Comparison of ENCODE assay signal across 32 cellular contexts in the genomic region with DNA sequence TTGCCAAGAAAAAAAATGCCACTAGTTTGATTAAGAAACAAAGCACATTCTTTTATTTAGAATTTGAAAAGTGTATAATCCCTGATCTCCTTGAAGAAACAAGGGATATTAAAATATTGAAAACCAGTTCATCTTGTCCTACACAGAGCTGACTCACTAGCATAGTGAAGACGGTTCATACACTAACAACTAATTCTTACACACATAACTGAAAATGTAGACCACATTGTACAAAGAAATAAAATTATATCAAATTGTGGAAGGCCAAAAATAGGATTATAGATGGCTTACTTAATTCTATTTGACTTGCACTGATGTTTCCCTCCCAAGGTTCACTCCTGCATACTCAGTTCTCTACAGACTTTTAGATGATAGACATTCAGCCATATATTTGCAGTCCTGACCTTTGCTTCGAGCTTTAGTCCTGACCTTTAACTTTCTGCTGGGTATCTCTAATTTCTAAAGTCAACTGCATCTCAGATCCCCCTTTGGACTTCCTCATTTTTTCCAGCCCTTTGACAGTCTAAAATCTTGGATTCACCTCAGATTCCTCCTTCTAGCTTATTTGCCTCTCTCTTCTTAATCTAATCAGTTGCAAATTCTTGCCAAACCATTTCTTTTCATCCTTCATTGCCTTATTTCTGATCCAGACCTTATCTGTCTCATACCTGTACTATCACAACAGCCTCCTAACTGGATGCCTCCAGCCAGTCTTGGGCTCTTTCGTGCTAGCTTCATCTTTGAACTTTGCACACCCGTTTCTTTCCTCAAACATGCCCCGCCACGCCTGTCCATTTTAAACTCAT. TPM values are rescaled to one million over a fixed set of nuclear protein-coding genes. Genes with fewer than 3 reads are reported as not detected.
DNase-seq lines count a peak whose midpoint lies in the region; ATAC-seq, FAIRE-seq and TF ChIP-seq lines count a peak whose summit lies in the region.
"Had no signal": no experiment of that assay in that cellular context is flagged by ENCODE, and none has a peak within 500 bp of the region (broad histone marks: within the 10 kb centered on the region; RNA-seq: fewer than 3 reads in every experiment).

No MANE protein-coding gene starts in this region.

- H3K4me1 Mint-ChIP-seq in chondrocyte (ENCODE audit: low read depth) (peaks cover 10% of the 10 kb centered on the region), nephron progenitor cell (peaks cover 39% of the 10 kb centered on the region), T-cell (peaks cover 11 to 13% (median 13%) of the 10 kb centered on the region in 3 donors)
- peaks cover 3% of the 10 kb centered on the region for H3K4me1 Mint-ChIP-seq in activated CD8-positive, alpha-beta T cell treated with anti-CD3 and anti-CD28 coated beads for 36 hours (ENCODE audit: low read depth)

- H4K20me1 ChIP-seq in HepG2 (ENCODE audit: insufficient read depth, low read length) = no peaks in the 10 kb centered on the region

- peak overlapping the region; percentile 17 for H3K27ac Mint-ChIP-seq in chondrocyte (ENCODE audit: unreplicated experiment)
- H3K27ac Mint-ChIP-seq in nephron progenitor cell = peak overlapping the region; percentile 2
- no peak overlapping the region for H3K27ac Mint-ChIP-seq in activated CD8-positive, alpha-beta T cell treated with anti-CD3 and anti-CD28 coated beads for 36 hours
- peak overlapping the region in 1 of 2 donors; percentile 6 for H3K27ac Mint-ChIP-seq in T-cell
- H3K27ac Mint-ChIP-seq: activated CD4-positive, alpha-beta T cell treated with anti-CD3 and anti-CD28 coated beads for 36 hours; activated CD8-positive, alpha-beta T cell treated with anti-CD3 and anti-CD28 coated beads, Interleukin-2, amount 10 ng/mL, durations not matched to agents 7 days and 5 days; activated naive CD4-positive, alpha-beta T cell treated with anti-CD3 and anti-CD28 coated beads, Interleukin-2, amount 50 U/mL, for 24 hours; activated T-helper 2 cell treated with anti-CD3 and anti-CD28 coated beads, Interferon-gamma antibody, Interleukin-2, Interleukin-4, amounts not matched to agents 10 μg/mL and 5 μg/mL and 100 μg/mL, durations not matched to agents 14 hours and 24 hours and 36 hours; CD4-positive, alpha-beta T cell had no signal

- 0 out of 4 replicates have a peak, but pooled peaks of 1 of the 2 experiments have one; percentile 21 for TF ChIP-seq EP300 in HepG2 (IDR thresholded peaks at IDR 0.05; ENCODE audit: low read depth in 2 of 2, low read length in 2 of 2)
- no peak for TF ChIP-seq EP300 in HepG2 (CRISPR knock-in tag; IDR thresholded peaks at IDR 0.05; ENCODE audit: borderline replicate concordance)

- peaks cover 18% of the 10 kb centered on the region for H3K79me2 ChIP-seq in HepG2 (ENCODE audit: insufficient read depth, low read length)

- intact Hi-C loops in HepG2 (cut with micrococcal nuclease; ENCODE audit: unreplicated experiment) = no loop called here
- intact Hi-C loops in right lobe of liver (cut with DNase I) = no loop called here
- intact Hi-C loops in activated CD8-positive, alpha-beta T cell treated with anti-CD3 and anti-CD28 coated beads for 36 hours (cut with micrococcal nuclease) = no loop called here

- TF ChIP-seq RAD21 in HepG2 (CRISPR knock-in tag; IDR thresholded peaks at IDR 0.05) = no peak

- CTCF ChIA-PET in HepG2 (lab: Yijun Ruan, JAX; ENCODE audit: low intra/inter-chr PET ratio, low total read pairs) (no interaction called here), T-cell (lab: Charles Lee) (interaction anchor here (0.6 to 0.7 kb wide), 2 partner anchors 14 to 161 kb away, joined by 4 read pairs; no protein-coding TSS in a partner anchor)
- CTCF ChIA-PET in activated CD8-positive, alpha-beta T cell treated with anti-CD3 and anti-CD28 coated beads for 36 hours (lab: Charles Lee) = no interaction called here

- H3K9ac ChIP-seq in HepG2 (ENCODE audit: insufficient read depth, low read depth, low read length) = no peak overlapping the region

- H3K36me3 Mint-ChIP-seq in chondrocyte (ENCODE audit: low read depth) = no peaks in the 10 kb centered on the region
- peaks cover 8% of the 10 kb centered on the region for H3K36me3 Mint-ChIP-seq in nephron progenitor cell (ENCODE audit: low read depth)
- H3K36me3 Mint-ChIP-seq in activated CD8-positive, alpha-beta T cell treated with anti-CD3 and anti-CD28 coated beads for 36 hours (ENCODE audit: low read depth) = no peaks in the 10 kb centered on the region
- H3K36me3 Mint-ChIP-seq in T-cell = no peaks in the 10 kb centered on the region
- H3K36me3 Mint-ChIP-seq: activated naive CD4-positive, alpha-beta T cell treated with anti-CD3 and anti-CD28 coated beads, Interleukin-2, amount 50 U/mL, for 24 hours had no signal

- peaks cover 45% of the 10 kb centered on the region for H3K4me1 ChIP-seq in HepG2 (ENCODE audit: insufficient read depth, low read length)
- peaks cover 0 to 25% (median 0%) of the 10 kb centered on the region in 4 donors for H3K4me1 ChIP-seq in right lobe of liver
- H3K4me1 ChIP-seq: colonic mucosa, prostate gland had no signal

- H3K36me3 ChIP-seq in HepG2 (replicated peaks in 1 of 2; ENCODE audit: control insufficient read depth in 1 of 2, insufficient read depth in 2 of 2, low read length in 2 of 2) = no peaks in the 10 kb centered on the region
- H3K36me3 ChIP-seq in right lobe of liver = no peaks in the 10 kb centered on the region
- H3K36me3 ChIP-seq: cardiac muscle cell, colonic mucosa, left ventricle myocardium inferior, prostate gland, sigmoid colon had no signal

- no peak overlapping the region for H2AFZ ChIP-seq in HepG2 (ENCODE audit: low read length)

- POLR2A ChIA-PET in HepG2 (lab: Yijun Ruan, JAX) (interaction anchor here (0.8 to 1.3 kb wide), 6 partner anchors 8 to 350 kb away, joined by 3 to 12 read pairs (median 3); a partner anchor contains a TSS), T-cell (lab: Charles Lee) (no interaction called here)
- POLR2A ChIA-PET in activated CD8-positive, alpha-beta T cell treated with anti-CD3 and anti-CD28 coated beads for 36 hours (lab: Charles Lee) = no interaction called here

- TF ChIP-seq POLR2A in HepG2 (IDR thresholded peaks at IDR 0.05; ENCODE audit: insufficient read depth in 1 of 2, low read depth in 2 of 2, low read length in 2 of 2) (no peak), right lobe of liver (IDR thresholded peaks at IDR 0.05) (no peak)

- TF ChIP-seq CTCF in HepG2 (CRISPR knock-in tag; IDR thresholded peaks at IDR 0.05) (no peak), right lobe of liver (IDR thresholded peaks at IDR 0.05) (no peak), chondrocyte (IDR thresholded peaks at IDR 0.05) (no peak), nephron progenitor cell (IDR thresholded peaks at IDR 0.05) (no peak), D721Med (IDR thresholded peaks at IDR 0.05; ENCODE audit: insufficient read depth, missing control alignments) (no peak)
- TF ChIP-seq CTCF in activated CD8-positive, alpha-beta T cell treated with anti-CD3 and anti-CD28 coated beads for 36 hours (IDR thresholded peaks at IDR 0.05) = no peak

- DNase-seq in HepG2 (ENCODE audit: low spot score) = peak; percentile 58
- no peak for DNase-seq in right lobe of liver
- no peak for DNase-seq in chondrocyte (ENCODE audit: low spot score)
- no peak for DNase-seq in nephron progenitor cell
- no peak for DNase-seq in activated CD8-positive, alpha-beta T cell treated with anti-CD3 and anti-CD28 coated beads for 36 hours
- DNase-seq in D721Med (ENCODE audit: insufficient read length, low spot score) = no peak
- DNase-seq in T-cell = no peak
- no peak for DNase-seq in NOMO-1 treated with DMSO at 0.1 percent for 48 hours (lab: John Stamatoyannopoulos, UW; ENCODE audit: unreplicated experiment)
- DNase-seq: activated CD4-positive, alpha-beta T cell treated with anti-CD3 and anti-CD28 coated beads for 36 hours; activated CD8-positive, alpha-beta T cell treated with anti-CD3 and anti-CD28 coated beads, Interleukin-2, amount 10 ng/mL, durations not matched to agents 7 days and 5 days; anterior cingulate cortex; CD4-positive, alpha-beta T cell; colonic mucosa; effector CD4-positive, alpha-beta T cell; islet precursor cell; left ventricle myocardium inferior; NCI-H1092; NCI-H1694; NCI-H446 treated with DMSO at 0.1 percent for 48 hours; sigmoid colon; stimulated activated CD4-positive, alpha-beta T cell treated with anti-CD3 and anti-CD28 coated beads, Interleukin-4, amount 100 ng/mL, for 1 hour; substantia nigra; T-helper 2 cell had no signal

- ATAC-seq in HepG2 = 0 out of 3 replicates have a peak, but pooled peaks have one; percentile 2
- no peak for ATAC-seq in right lobe of liver
- no peak for ATAC-seq in activated CD8-positive, alpha-beta T cell treated with anti-CD3 and anti-CD28 coated beads for 36 hours
- no peak for ATAC-seq in T-cell (replicated peaks in 1 of 4)
- ATAC-seq: activated CD4-positive, alpha-beta T cell treated with anti-CD3 and anti-CD28 coated beads for 36 hours; activated CD8-positive, alpha-beta T cell treated with anti-CD3 and anti-CD28 coated beads, Interleukin-2, amount 10 ng/mL, durations not matched to agents 7 days and 5 days; SK-N-SH treated with all-trans-retinoic acid at 6 μM for 48 hours had no signal

- 1% methylated on average over 6 of the region's 6 CpGs for WGBS in HepG2 (ENCODE audit: low lambda C conversion rate)
- WGBS in right lobe of liver (ENCODE audit: insufficient coverage, low coverage, low lambda C conversion rate, missing lambda C conversion rate) = 37% methylated on average over 6 of the region's 6 CpGs

- no peak overlapping the region for H3K4me3 Mint-ChIP-seq in chondrocyte (ENCODE audit: unreplicated experiment)
- H3K4me3 Mint-ChIP-seq in nephron progenitor cell = no peak overlapping the region
- H3K4me3 Mint-ChIP-seq in activated CD8-positive, alpha-beta T cell treated with anti-CD3 and anti-CD28 coated beads for 36 hours = no peak overlapping the region
- no peak overlapping the region for H3K4me3 Mint-ChIP-seq in T-cell
- H3K4me3 Mint-ChIP-seq: activated CD4-positive, alpha-beta T cell treated with anti-CD3 and anti-CD28 coated beads for 36 hours; activated CD8-positive, alpha-beta T cell treated with anti-CD3 and anti-CD28 coated beads, Interleukin-2, amount 10 ng/mL, durations not matched to agents 7 days and 5 days; activated naive CD4-positive, alpha-beta T cell treated with anti-CD3 and anti-CD28 coated beads, Interleukin-2, amount 50 U/mL, for 24 hours; CD4-positive, alpha-beta T cell had no signal

- H3K27me3 Mint-ChIP-seq in chondrocyte (ENCODE audit: low read depth) (no peaks in the 10 kb centered on the region), nephron progenitor cell (ENCODE audit: low read depth, poor library complexity) (no peaks in the 10 kb centered on the region), T-cell (peaks cover 0 to 9% of the 10 kb centered on the region in 2 donors)
- peaks cover 25% of the 10 kb centered on the region for H3K27me3 Mint-ChIP-seq in activated CD8-positive, alpha-beta T cell treated with anti-CD3 and anti-CD28 coated beads for 36 hours

- no peaks in the 10 kb centered on the region for H3K9me3 ChIP-seq in HepG2 (ENCODE audit: low read length)
- no peaks in the 10 kb centered on the region for H3K9me3 ChIP-seq in right lobe of liver
- H3K9me3 ChIP-seq: colonic mucosa, left ventricle myocardium inferior, prostate gland, sigmoid colon had no signal

- H3K4me3 ChIP-seq in HepG2 (replicated peaks in 1 of 3; ENCODE audit: insufficient read depth in 1 of 3, low read depth in 2 of 3, low read length in 3 of 3) (peak overlapping the region; percentile 6 to 43 (median 28); a peak in 5 of 6 replicates), right lobe of liver (no peak overlapping the region)
- H3K4me3 ChIP-seq: cardiac muscle cell, colonic mucosa, left ventricle myocardium inferior, prostate gland, sigmoid colon had no signal

- FAIRE-seq in HepG2 (lab: Jason Lieb, UNC) = peak; percentile 77
- no peak for FAIRE-seq in D721Med (lab: Jason Lieb, UNC)
- FAIRE-seq: A204.1, GM18507, GM19239, H54 had no signal

- H3K4me2 ChIP-seq in HepG2 (ENCODE audit: low read depth, low read length) = peak overlapping the region; percentile 66

- no peaks in the 10 kb centered on the region for H3K27me3 ChIP-seq in HepG2 (ENCODE audit: control insufficient read depth in 1 of 2, insufficient read depth in 2 of 2, low read length in 2 of 2)
- H3K27me3 ChIP-seq in right lobe of liver = no peaks in the 10 kb centered on the region
- H3K27me3 ChIP-seq: sigmoid colon had no signal

- H3K27ac ChIP-seq in HepG2 (ENCODE audit: extremely low read length, insufficient read depth, low read length) (peak overlapping the region; percentile 56), right lobe of liver (no peak overlapping the region)
- H3K27ac ChIP-seq: cardiac muscle cell, colonic mucosa, left ventricle myocardium inferior, prostate gland, sigmoid colon had no signal

- in situ Hi-C loops in HepG2 (cut with HindIII; ENCODE audit: extremely low pct_ligation_motif_present, low pct_unique_long_range_greater_than_20kb) = no loop called here

- no TSS peak for BruUV-seq in HepG2 (replicated peaks; lab: Mats Ljungman, UMichigan)

- H3K9me3 Mint-ChIP-seq in chondrocyte (ENCODE audit: low read depth) = peaks cover 3% of the 10 kb centered on the region
- H3K9me3 Mint-ChIP-seq in nephron progenitor cell = peaks cover 8% of the 10 kb centered on the region
- H3K9me3 Mint-ChIP-seq in activated CD8-positive, alpha-beta T cell treated with anti-CD3 and anti-CD28 coated beads for 36 hours = no peaks in the 10 kb centered on the region
- peaks cover 0 to 6% (median 5%) of the 10 kb centered on the region in 3 donors for H3K9me3 Mint-ChIP-seq in T-cell
- H3K9me3 Mint-ChIP-seq: activated naive CD4-positive, alpha-beta T cell treated with anti-CD3 and anti-CD28 coated beads, Interleukin-2, amount 50 U/mL, for 24 hours; activated T-helper 2 cell treated with anti-CD3 and anti-CD28 coated beads, Interferon-gamma antibody, Interleukin-2, Interleukin-4, amounts not matched to agents 10 μg/mL and 5 μg/mL and 100 μg/mL, durations not matched to agents 14 hours and 24 hours and 36 hours; CD4-positive, alpha-beta T cell had no signal

RNA-seq across cellular contexts. Expression of a gene that starts 4.5 kb away (rescaled TPM):
- 40.0 and 44.6 TPM in 2 replicates for total RNA-seq in HepG2 (2016; rRNA removed; fragmentation: Illumina TruSeq; extraction: Trizol)
- 9.4 and 9.9 TPM in 2 replicates for total RNA-seq in HepG2 (2016; cell fraction: cytosol; rRNA removed; fragmentation: Illumina TruSeq; extraction: Trizol; ENCODE audit: low read depth)
- total RNA-seq in HepG2 (2016; cell fraction: insoluble cytoplasmic fraction; rRNA removed; fragmentation: Illumina TruSeq; extraction: Trizol) = 39.3 and 44.7 TPM in 2 replicates
- total RNA-seq in HepG2 (2016; cell fraction: membrane; rRNA removed; fragmentation: Illumina TruSeq; extraction: Trizol) = 20.4 and 25.6 TPM in 2 replicates
- 53.6 and 60.5 TPM in 2 replicates for total RNA-seq in HepG2 (2016; cell fraction: nucleus; rRNA removed; fragmentation: Illumina TruSeq; extraction: Trizol)
- 39.9 and 50.1 TPM in 2 replicates for polyA plus RNA-seq in HepG2 (2011; rRNA removed)
- polyA plus RNA-seq in HepG2 (2011; cell fraction: cytosol; rRNA removed) = 28.1 and 30.9 TPM in 2 replicates
- 89.9 and 101 TPM in 2 replicates for polyA plus RNA-seq in HepG2 (2011; cell fraction: nucleus; rRNA removed)
- 43.9 and 54.9 TPM in 2 replicates for polyA plus RNA-seq in HepG2 (2012)
- polyA plus RNA-seq in HepG2 (2016; cell fraction: cytosol; fragmentation: Illumina TruSeq; extraction: Trizol; ENCODE audit: low read depth) = 0.82 and 1.0 TPM in 2 replicates
- polyA plus RNA-seq in HepG2 (2016; cell fraction: insoluble cytoplasmic fraction; fragmentation: Illumina TruSeq; extraction: Trizol; ENCODE audit: low read depth) = 26.2 and 27.1 TPM in 2 replicates
- polyA plus RNA-seq in HepG2 (2016; cell fraction: membrane; fragmentation: Illumina TruSeq; extraction: Trizol; ENCODE audit: low read depth) = 5.2 and 6.2 TPM in 2 replicates
- polyA plus RNA-seq in HepG2 (2016; cell fraction: nucleus; fragmentation: Illumina TruSeq; extraction: Trizol; ENCODE audit: insufficient read depth, low read depth) = 41.4 and 50.5 TPM in 2 replicates
- polyA minus RNA-seq in HepG2 (2011; rRNA and poly(A)+ RNA removed; ENCODE audit: low replicate concordance) = 11.7 and 43.0 TPM in 2 replicates
- polyA minus RNA-seq in HepG2 (2011; cell fraction: cytosol; rRNA and poly(A)+ RNA removed) = 33.9 and 36.8 TPM in 2 replicates
- polyA minus RNA-seq in HepG2 (2011; cell fraction: nucleus; rRNA and poly(A)+ RNA removed) = 200 and 232 TPM in 2 replicates
- 10 to 100 TPM; 19.5 to 48.9 (median 34.4) TPM for total RNA-seq in right lobe of liver
- 41.5 to 54.5 TPM (median 48.0 TPM) in 3 replicates for total RNA-seq in chondrocyte
- 1 to 10 TPM; 1.9 TPM for total RNA-seq in activated CD8-positive, alpha-beta T cell treated with anti-CD3 and anti-CD28 coated beads for 36 hours
- 1 to 10 TPM; 5.0 to 9.1 (median 7.3) TPM for total RNA-seq in T-cell

Comparison
In these comparisons a context has a peak if more than half of its experiments do, and no peak if none do; other contexts are left out.
1. H3K4me3 ChIP-seq: peak in HepG2 (3 of 3); none in right lobe of liver (0 of 3).
2. CTCF ChIA-PET loops: an anchor here in T-cell (0.6 to 0.7 kb wide); none called in HepG2 and activated CD8-positive, alpha-beta T cell treated with anti-CD3 and anti-CD28 coated beads for 36 hours.